In the genomic region with DNA sequence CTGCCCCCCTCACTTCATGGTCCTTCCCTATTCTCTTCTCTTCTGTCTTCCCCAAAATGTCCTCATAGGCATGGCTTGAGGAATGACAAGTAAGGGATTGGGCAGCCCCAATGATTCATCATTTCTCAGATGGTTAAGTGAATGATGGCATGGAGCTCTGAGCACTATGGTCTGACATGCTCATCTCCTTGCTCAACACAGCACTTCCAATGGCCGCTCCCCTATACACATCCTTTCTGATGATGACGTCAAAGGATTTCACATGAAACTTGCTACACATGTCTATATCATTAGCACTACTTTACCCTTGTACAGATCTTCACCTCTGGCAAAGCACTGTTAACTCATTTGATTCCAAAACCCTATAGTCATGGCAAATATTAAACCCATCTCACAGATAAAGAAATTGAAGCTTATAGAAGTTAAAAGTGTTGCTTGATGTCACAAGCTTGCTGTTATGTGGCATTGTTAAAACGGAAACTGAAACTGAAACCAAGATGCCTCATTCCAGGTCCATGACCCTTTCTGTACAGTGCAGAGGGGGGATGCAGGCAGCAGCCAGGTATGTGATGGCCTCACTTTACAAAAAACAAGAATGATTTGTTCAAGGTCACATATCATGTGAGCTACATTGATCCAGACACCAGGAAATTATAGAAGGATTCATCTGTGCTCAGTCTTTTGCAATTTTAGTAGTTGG, we compare ENCODE assay signal across 1 cellular context.
TF ChIP-seq lines count a peak whose summit lies in the region.

No MANE protein-coding gene starts in this region.

TF ChIP-seq in SK-N-SH, 30 proteins besides CTCF, POLR2A, EP300 and RAD21 (continued from another document):
- TF ChIP-seq, protein P1, sequence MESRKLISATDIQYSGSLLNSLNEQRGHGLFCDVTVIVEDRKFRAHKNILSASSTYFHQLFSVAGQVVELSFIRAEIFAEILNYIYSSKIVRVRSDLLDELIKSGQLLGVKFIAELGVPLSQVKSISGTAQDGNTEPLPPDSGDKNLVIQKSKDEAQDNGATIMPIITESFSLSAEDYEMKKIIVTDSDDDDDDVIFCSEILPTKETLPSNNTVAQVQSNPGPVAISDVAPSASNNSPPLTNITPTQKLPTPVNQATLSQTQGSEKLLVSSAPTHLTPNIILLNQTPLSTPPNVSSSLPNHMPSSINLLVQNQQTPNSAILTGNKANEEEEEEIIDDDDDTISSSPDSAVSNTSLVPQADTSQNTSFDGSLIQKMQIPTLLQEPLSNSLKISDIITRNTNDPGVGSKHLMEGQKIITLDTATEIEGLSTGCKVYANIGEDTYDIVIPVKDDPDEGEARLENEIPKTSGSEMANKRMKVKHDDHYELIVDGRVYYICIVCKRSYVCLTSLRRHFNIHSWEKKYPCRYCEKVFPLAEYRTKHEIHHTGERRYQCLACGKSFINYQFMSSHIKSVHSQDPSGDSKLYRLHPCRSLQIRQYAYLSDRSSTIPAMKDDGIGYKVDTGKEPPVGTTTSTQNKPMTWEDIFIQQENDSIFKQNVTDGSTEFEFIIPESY (IDR thresholded peaks at IDR 0.05; ENCODE audit: borderline replicate concordance, low read depth): no peak
